17 cellular contexts compared by ENCODE assay signal in the genomic region with DNA sequence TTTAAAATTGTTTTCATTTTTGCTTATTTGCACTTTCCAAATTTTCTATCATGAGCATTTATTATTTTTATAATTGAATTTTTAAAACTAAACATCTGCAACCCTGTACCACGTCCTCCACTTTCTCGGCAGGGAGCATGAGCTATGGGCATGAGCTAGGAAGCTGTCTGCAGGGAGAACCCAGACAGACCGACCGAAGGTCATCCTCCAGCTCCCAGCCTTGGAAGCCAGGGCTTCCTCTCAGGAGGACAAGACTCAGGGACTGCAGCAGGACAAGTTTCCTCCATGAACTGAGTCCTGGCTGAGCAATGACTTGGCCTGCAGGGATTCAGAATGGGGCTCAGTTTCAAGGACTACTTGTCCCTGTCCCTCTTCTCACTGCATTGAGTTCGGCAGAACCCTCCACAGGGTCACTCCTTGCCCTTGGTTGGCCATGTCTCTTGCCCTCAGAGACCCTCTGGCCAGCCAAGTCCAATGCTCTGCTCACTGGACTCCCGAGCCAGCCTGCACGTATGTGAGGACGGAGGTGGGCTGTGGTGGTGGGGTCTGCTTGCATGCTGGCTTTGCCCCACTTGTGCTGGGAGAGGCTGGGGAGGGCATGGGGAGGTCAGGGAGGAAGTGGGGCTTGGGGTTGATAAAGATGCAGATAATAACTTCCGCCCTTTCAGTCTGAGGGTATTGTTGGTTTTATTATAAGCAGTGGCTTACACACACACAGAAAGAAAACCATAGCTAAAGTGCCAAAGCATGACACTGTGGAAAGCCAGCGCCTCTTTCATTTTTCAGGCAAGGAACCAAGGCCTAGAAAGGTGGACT. TPM values are rescaled to one million over a fixed set of nuclear protein-coding genes. Genes with fewer than 3 reads are reported as not detected.
DNase-seq lines count a peak whose midpoint lies in the region; ATAC-seq lines count a peak whose summit lies in the region.
"Had no signal": no experiment of that assay in that cellular context is flagged by ENCODE, and none has a peak within 500 bp of the region (broad histone marks: within the 10 kb centered on the region; RNA-seq: fewer than 3 reads in every experiment).

No MANE protein-coding gene starts in this region.

- no peak overlapping the region for H3K4me3 ChIP-seq in CD4-positive, CD25-positive, alpha-beta regulatory T cell (ENCODE audit: low read depth, low read length)
- no peak overlapping the region for H3K4me3 ChIP-seq in naive thymus-derived CD4-positive, alpha-beta T cell (ENCODE audit: low read length)
- H3K4me3 ChIP-seq: HAP-1 had no signal

- no peak overlapping the region for H3K27ac ChIP-seq in CD4-positive, CD25-positive, alpha-beta regulatory T cell (ENCODE audit: insufficient read depth, low read length, poor library complexity, severe bottlenecking)
- no peak overlapping the region for H3K27ac ChIP-seq in naive thymus-derived CD4-positive, alpha-beta T cell (ENCODE audit: low read depth, low read length)
- H3K27ac ChIP-seq: HL-60 had no signal

- H3K9me3 ChIP-seq in CD4-positive, CD25-positive, alpha-beta regulatory T cell (ENCODE audit: control insufficient read depth in 2 of 2, low read length in 2 of 2) = no peaks in the 10 kb centered on the region
- no peaks in the 10 kb centered on the region for H3K9me3 ChIP-seq in naive thymus-derived CD4-positive, alpha-beta T cell (ENCODE audit: control insufficient read depth in 2 of 3, low read length in 3 of 3)
- H3K9me3 ChIP-seq: HAP-1, SK-N-SH had no signal

- CTCF ChIA-PET in naive thymus-derived CD4-positive, alpha-beta T cell (lab: Charles Lee) = interaction anchor here (0.6 to 1.6 kb wide), 2 partner anchors 41 to 369 kb away, joined by 4 read pairs; no protein-coding TSS in a partner anchor

- no peaks in the 10 kb centered on the region for H3K36me3 ChIP-seq in CD4-positive, CD25-positive, alpha-beta regulatory T cell (ENCODE audit: control insufficient read depth, insufficient read depth, low read length)
- H3K36me3 ChIP-seq in naive thymus-derived CD4-positive, alpha-beta T cell (ENCODE audit: control insufficient read depth in 2 of 3, insufficient read depth in 3 of 3, low read length in 3 of 3) = no peaks in the 10 kb centered on the region
- H3K36me3 ChIP-seq: HAP-1 had no signal

- H3K27me3 Mint-ChIP-seq in CD4-positive, CD25-positive, alpha-beta regulatory T cell = peaks cover 19% of the 10 kb centered on the region
- no peaks in the 10 kb centered on the region for H3K27me3 Mint-ChIP-seq in activated T-helper 17 cell treated with anti-CD3 and anti-CD28 coated beads, Interleukin-2, amount 50 U/mL, for 72 hours
- H3K27me3 Mint-ChIP-seq in naive thymus-derived CD4-positive, alpha-beta T cell = peaks cover under 1 to 19% (median 5%) of the 10 kb centered on the region in 5 donors

- ATAC-seq in CD4-positive, CD25-positive, alpha-beta regulatory T cell (ENCODE audit: low read depth in 2 of 2) = peak in 1 of 2 donors; percentile 54
- peak; percentile 65 for ATAC-seq in activated T-helper 17 cell treated with anti-CD3 and anti-CD28 coated beads, Interleukin-2, amount 50 U/mL, for 72 hours (replicated peaks)
- ATAC-seq in naive thymus-derived CD4-positive, alpha-beta T cell = peak; percentile 78
- no peak for ATAC-seq in GM21360 (IDR thresholded peaks at IDR 0.05; ENCODE audit: unreplicated experiment)
- ATAC-seq in HG02588 (IDR thresholded peaks at IDR 0.05; ENCODE audit: unreplicated experiment) = no peak
- ATAC-seq: esophagus mucosa had no signal

- H3K9me3 Mint-ChIP-seq in CD4-positive, CD25-positive, alpha-beta regulatory T cell = no peaks in the 10 kb centered on the region
- no peaks in the 10 kb centered on the region for H3K9me3 Mint-ChIP-seq in activated T-helper 17 cell treated with anti-CD3 and anti-CD28 coated beads, Interleukin-2, amount 50 U/mL, for 72 hours
- H3K9me3 Mint-ChIP-seq in naive thymus-derived CD4-positive, alpha-beta T cell = no peaks in the 10 kb centered on the region
- H3K9me3 Mint-ChIP-seq: neural crest cell had no signal

- H3K27ac Mint-ChIP-seq in CD4-positive, CD25-positive, alpha-beta regulatory T cell = peak overlapping the region in 1 of 3 donors; percentile 48
- H3K27ac Mint-ChIP-seq in activated T-helper 17 cell treated with anti-CD3 and anti-CD28 coated beads, Interleukin-2, amount 50 U/mL, for 72 hours = no peak overlapping the region
- H3K27ac Mint-ChIP-seq in naive thymus-derived CD4-positive, alpha-beta T cell = peak overlapping the region in 4 of 9 donors; percentile 27 to 69 (median 48)

- H3K4me3 Mint-ChIP-seq in CD4-positive, CD25-positive, alpha-beta regulatory T cell = peak overlapping the region in 1 of 4 donors; percentile 15
- peak overlapping the region; percentile 20 for H3K4me3 Mint-ChIP-seq in activated T-helper 17 cell treated with anti-CD3 and anti-CD28 coated beads, Interleukin-2, amount 50 U/mL, for 72 hours
- peak overlapping the region in 1 of 10 donors; percentile 50 for H3K4me3 Mint-ChIP-seq in naive thymus-derived CD4-positive, alpha-beta T cell
- H3K4me3 Mint-ChIP-seq: neural crest cell had no signal

- peak in 2 of 3 donors; percentile 15 to 44 for DNase-seq in CD4-positive, CD25-positive, alpha-beta regulatory T cell
- peak; percentile 3 for DNase-seq in EH (ENCODE audit: low read depth)
- no peak for DNase-seq in naive thymus-derived CD4-positive, alpha-beta T cell
- no peak for DNase-seq in anterior cingulate cortex (lab: John Stamatoyannopoulos, UW)
- DNase-seq: activated CD4-positive, CD25-positive, alpha-beta regulatory T cell; activated naive CD4-positive, alpha-beta T cell treated with anti-CD3 and anti-CD28 coated beads, Interleukin-2, amount 50 U/mL, for 16 hours; NCI-H2171 treated with DMSO at 0.1 percent for 48 hours; SK-N-SH had no signal

- no peaks in the 10 kb centered on the region for H3K36me3 Mint-ChIP-seq in CD4-positive, CD25-positive, alpha-beta regulatory T cell
- H3K36me3 Mint-ChIP-seq in activated T-helper 17 cell treated with anti-CD3 and anti-CD28 coated beads, Interleukin-2, amount 50 U/mL, for 72 hours (ENCODE audit: low read depth) = no peaks in the 10 kb centered on the region
- H3K36me3 Mint-ChIP-seq in naive thymus-derived CD4-positive, alpha-beta T cell = peaks cover 0 to 2% (median 0%) of the 10 kb centered on the region in 5 donors

- intact Hi-C loops in naive thymus-derived CD4-positive, alpha-beta T cell (cut with micrococcal nuclease) = no loop called here

- no peaks in the 10 kb centered on the region for H3K27me3 ChIP-seq in CD4-positive, CD25-positive, alpha-beta regulatory T cell (ENCODE audit: control insufficient read depth, insufficient read depth, low read length)
- H3K27me3 ChIP-seq in naive thymus-derived CD4-positive, alpha-beta T cell (ENCODE audit: control insufficient read depth in 2 of 2, insufficient read depth in 2 of 2, low read length in 2 of 2) = no peaks in the 10 kb centered on the region

- H3K4me1 Mint-ChIP-seq in CD4-positive, CD25-positive, alpha-beta regulatory T cell = peaks cover 0 to 13% (median 8%) of the 10 kb centered on the region in 4 donors
- peaks cover 6% of the 10 kb centered on the region for H3K4me1 Mint-ChIP-seq in activated T-helper 17 cell treated with anti-CD3 and anti-CD28 coated beads, Interleukin-2, amount 50 U/mL, for 72 hours
- peaks cover 5 to 40% (median 11%) of the 10 kb centered on the region in 7 donors for H3K4me1 Mint-ChIP-seq in naive thymus-derived CD4-positive, alpha-beta T cell
- H3K4me1 Mint-ChIP-seq: neural crest cell had no signal

- peaks cover 21% of the 10 kb centered on the region for H3K4me1 ChIP-seq in CD4-positive, CD25-positive, alpha-beta regulatory T cell (ENCODE audit: control insufficient read depth, insufficient read depth, low read length, poor library complexity, severe bottlenecking)
- peaks cover 12 to 26% of the 10 kb centered on the region in 2 donors for H3K4me1 ChIP-seq in naive thymus-derived CD4-positive, alpha-beta T cell (ENCODE audit: control insufficient read depth in 2 of 2, insufficient read depth in 2 of 2, low read length in 2 of 2)
- H3K4me1 ChIP-seq: HAP-1 had no signal

- POLR2A ChIA-PET in naive thymus-derived CD4-positive, alpha-beta T cell (lab: Charles Lee) = interaction anchor here (0.6 kb wide), 1 partner anchor 9 kb away, joined by 3 read pairs; no protein-coding TSS in a partner anchor

RNA-seq across cellular contexts. Expression of a gene that starts 6.6 kb away (rescaled TPM):
- 0.35 TPM for total RNA-seq in CD4-positive, CD25-positive, alpha-beta regulatory T cell
- polyA plus RNA-seq in CD4-positive, CD25-positive, alpha-beta regulatory T cell = under 1 TPM; 0.25 to 0.90 (median 0.32) TPM
- under 1 TPM; 0.15 to 0.21 TPM for total RNA-seq in activated T-helper 17 cell treated with anti-CD3 and anti-CD28 coated beads, Interleukin-2, amount 50 U/mL, for 72 hours
- 1 to 10 TPM in 2 of 5 experiments, under 1 TPM in 1, not detected in 2; 0.72 to 7.0 (median 1.4) TPM for total RNA-seq in naive thymus-derived CD4-positive, alpha-beta T cell
- polyA plus RNA-seq in naive thymus-derived CD4-positive, alpha-beta T cell = not detected
- total RNA-seq: MCF 10A, neural crest cell had no signal
- polyA plus RNA-seq: CD14-positive monocyte, SK-N-SH had no signal

RNA-seq across cellular contexts. Expression of a gene that starts 59.4 kb away (rescaled TPM):
- total RNA-seq in CD4-positive, CD25-positive, alpha-beta regulatory T cell = 435 TPM
- polyA plus RNA-seq in CD4-positive, CD25-positive, alpha-beta regulatory T cell = 100 to 1,000 TPM; 296 to 366 (median 316) TPM
- total RNA-seq in activated T-helper 17 cell treated with anti-CD3 and anti-CD28 coated beads, Interleukin-2, amount 50 U/mL, for 72 hours = 100 to 1,000 TPM; 476 to 986 TPM
- total RNA-seq in naive thymus-derived CD4-positive, alpha-beta T cell = 100 to 1,000 TPM; 411 to 647 (median 426) TPM
- 100 to 1,000 TPM; 470 to 662 TPM for polyA plus RNA-seq in naive thymus-derived CD4-positive, alpha-beta T cell

Comparison
In these comparisons a context has a peak if more than half of its experiments do, and no peak if none do; other contexts are left out.
1. ATAC-seq: peak in activated T-helper 17 cell treated with anti-CD3 and anti-CD28 coated beads, Interleukin-2, amount 50 U/mL, for 72 hours (single experiment) and naive thymus-derived CD4-positive, alpha-beta T cell (single experiment); none in GM21360 (single experiment) and HG02588 (single experiment).
2. DNase-seq: peak in CD4-positive, CD25-positive, alpha-beta regulatory T cell (2 of 3) and EH (single experiment); none in naive thymus-derived CD4-positive, alpha-beta T cell (0 of 9) and anterior cingulate cortex (0 of 58).